ENCODE assay signal across 17 cellular contexts in genomic region chr1:37143818-37144217, GRCh38.
"Had no signal": no experiment of that assay in that cellular context is flagged by ENCODE, and none has a peak within 500 bp of the region (broad histone marks: within the 10 kb centered on the region; RNA-seq: fewer than 3 reads in every experiment).

No MANE protein-coding gene starts in this region.

- H3K36me3 ChIP-seq: esophagus squamous epithelium, tibial artery, uterus, WERI-Rb-1 had no signal

- H3K9me3 ChIP-seq: esophagus squamous epithelium, tibial artery, uterus had no signal

- H3K27ac Mint-ChIP-seq: activated CD4-positive, alpha-beta memory T cell treated with anti-CD3 and anti-CD28 coated beads for 36 hours; activated CD4-positive, alpha-beta T cell treated with anti-CD3 and anti-CD28 coated beads for 36 hours; activated CD8-positive, alpha-beta memory T cell treated with anti-CD3 and anti-CD28 coated beads, Interleukin-2, amount 10 ng/mL, durations not matched to agents 7 days and 5 days; activated naive CD4-positive, alpha-beta T cell treated with anti-CD3 and anti-CD28 coated beads, Interleukin-2, amount 50 U/mL, for 72 hours; activated T-cell treated with anti-CD3 and anti-CD28 coated beads, Interleukin-2, amount 50 U/mL, for 24 hours; stimulated activated memory B cell treated with anti-CD40 and anti-IgM and Interleukin-4, amounts not matched to agents 10 μg/mL and 1 μg/mL and 100 μg/mL, for 72 hours had no signal

- H3K4me3 ChIP-seq: esophagus squamous epithelium, lung, tibial artery, uterus had no signal

- H3K27me3 Mint-ChIP-seq: activated CD8-positive, alpha-beta memory T cell treated with anti-CD3 and anti-CD28 coated beads, Interleukin-2, amount 10 ng/mL, durations not matched to agents 7 days and 5 days had no signal

- H3K27me3 ChIP-seq: uterus had no signal

- H3K36me3 Mint-ChIP-seq: activated CD4-positive, alpha-beta memory T cell treated with anti-CD3 and anti-CD28 coated beads for 36 hours; activated CD8-positive, alpha-beta memory T cell treated with anti-CD3 and anti-CD28 coated beads, Interleukin-2, amount 10 ng/mL, durations not matched to agents 7 days and 5 days; activated naive CD4-positive, alpha-beta T cell treated with anti-CD3 and anti-CD28 coated beads, Interleukin-2, amount 50 U/mL, for 72 hours; stimulated activated memory B cell treated with anti-CD40 and anti-IgM and Interleukin-4, amounts not matched to agents 10 μg/mL and 1 μg/mL and 100 μg/mL, for 72 hours had no signal

- H3K4me1 ChIP-seq: esophagus squamous epithelium, parathyroid adenoma, tibial artery, uterus had no signal

- DNase-seq: activated CD4-positive, alpha-beta memory T cell treated with anti-CD3 and anti-CD28 coated beads for 36 hours; activated CD4-positive, alpha-beta T cell treated with anti-CD3 and anti-CD28 coated beads for 36 hours; activated CD8-positive, alpha-beta memory T cell treated with anti-CD3 and anti-CD28 coated beads, Interleukin-2, amount 10 ng/mL, durations not matched to agents 7 days and 5 days; activated gamma-delta T cell; activated T-cell treated with anti-CD3 and anti-CD28 coated beads, Interleukin-2, amount 50 U/mL, for 24 hours; esophagus squamous epithelium; hippocampal formation; retina; stimulated activated CD4-positive, alpha-beta T cell treated with anti-CD3 and anti-CD28 coated beads, Interleukin-2, amount 100 ng/mL, for 48 hours; T-helper 1 cell; tibial artery; uterus; WERI-Rb-1 had no signal

- H3K9me3 Mint-ChIP-seq: activated CD4-positive, alpha-beta memory T cell treated with anti-CD3 and anti-CD28 coated beads for 36 hours; activated naive CD4-positive, alpha-beta T cell treated with anti-CD3 and anti-CD28 coated beads, Interleukin-2, amount 50 U/mL, for 72 hours; activated T-cell treated with anti-CD3 and anti-CD28 coated beads, Interleukin-2, amount 50 U/mL, for 24 hours; stimulated activated memory B cell treated with anti-CD40 and anti-IgM and Interleukin-4, amounts not matched to agents 10 μg/mL and 1 μg/mL and 100 μg/mL, for 72 hours had no signal

- H3K27ac ChIP-seq: esophagus squamous epithelium, parathyroid adenoma, tibial artery, uterus, WERI-Rb-1 had no signal

- H3K4me1 Mint-ChIP-seq: activated CD4-positive, alpha-beta T cell treated with anti-CD3 and anti-CD28 coated beads for 36 hours; activated CD8-positive, alpha-beta memory T cell treated with anti-CD3 and anti-CD28 coated beads, Interleukin-2, amount 10 ng/mL, durations not matched to agents 7 days and 5 days; stimulated activated memory B cell treated with anti-CD40 and anti-IgM and Interleukin-4, amounts not matched to agents 10 μg/mL and 1 μg/mL and 100 μg/mL, for 72 hours had no signal

- H3K4me3 Mint-ChIP-seq: activated CD4-positive, alpha-beta memory T cell treated with anti-CD3 and anti-CD28 coated beads for 36 hours; activated CD4-positive, alpha-beta T cell treated with anti-CD3 and anti-CD28 coated beads for 36 hours; activated CD8-positive, alpha-beta memory T cell treated with anti-CD3 and anti-CD28 coated beads, Interleukin-2, amount 10 ng/mL, durations not matched to agents 7 days and 5 days; activated T-cell treated with anti-CD3 and anti-CD28 coated beads, Interleukin-2, amount 50 U/mL, for 24 hours; stimulated activated memory B cell treated with anti-CD40 and anti-IgM and Interleukin-4, amounts not matched to agents 10 μg/mL and 1 μg/mL and 100 μg/mL, for 72 hours had no signal

- ATAC-seq: activated CD4-positive, alpha-beta T cell treated with anti-CD3 and anti-CD28 coated beads for 36 hours; activated CD8-positive, alpha-beta memory T cell treated with anti-CD3 and anti-CD28 coated beads, Interleukin-2, amount 10 ng/mL, durations not matched to agents 7 days and 5 days; activated naive CD4-positive, alpha-beta T cell treated with anti-CD3 and anti-CD28 coated beads, Interleukin-2, amount 50 U/mL, for 72 hours; stimulated activated memory B cell treated with anti-CD40 and anti-IgM and Interleukin-4, amounts not matched to agents 10 μg/mL and 1 μg/mL and 100 μg/mL, for 72 hours had no signal
